ENCODE assay signal across 8 cellular contexts in the genomic region with DNA sequence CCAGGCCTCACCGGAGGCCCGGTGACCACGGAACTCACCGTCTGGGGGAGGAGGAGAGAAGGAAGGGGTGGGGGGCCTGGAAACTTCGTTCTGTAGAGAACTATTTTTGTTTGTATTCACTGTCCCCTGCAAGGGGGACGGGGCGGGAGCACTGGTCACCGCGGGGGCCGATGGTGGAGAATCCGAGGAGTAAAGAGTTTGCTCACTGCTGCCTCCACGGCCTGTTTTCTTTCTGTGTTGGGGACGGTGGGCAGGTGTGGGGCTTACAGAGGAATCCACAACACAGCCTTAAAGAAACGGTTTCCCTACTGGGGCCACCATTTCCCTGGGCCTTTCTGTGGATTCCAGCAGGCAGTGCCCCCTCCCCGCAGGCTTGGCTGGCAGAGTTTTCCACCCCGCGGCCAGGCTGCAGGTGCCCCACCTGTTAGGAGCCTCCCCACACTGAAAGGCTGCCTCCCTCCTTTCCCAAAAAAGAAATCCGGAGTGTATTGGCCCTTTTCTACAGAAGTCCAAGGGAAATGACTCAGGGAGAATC.
DNase-seq lines count a peak whose midpoint lies in the region; ATAC-seq, FAIRE-seq and TF ChIP-seq lines count a peak whose summit lies in the region.

No MANE protein-coding gene starts in this region.

- intact Hi-C loops in heart right ventricle (cut with DNase I) (no loop called here), Right ventricle myocardium inferior (cut with DNase I) (no loop called here), lower lobe of right lung (cut with DNase I) (no loop called here), vagina (cut with DNase I) (no loop called here)

- POLR2A ChIA-PET in RWPE1 (lab: Yijun Ruan, JAX; ENCODE audit: low non-redundant PET), result no interaction called here

- H3K4me1 ChIP-seq in heart right ventricle (peaks cover 0 to 49% (median 29%) of the 10 kb centered on the region in 9 donors), lower lobe of right lung (peaks cover 19% of the 10 kb centered on the region), vagina (peaks cover 45% of the 10 kb centered on the region)

- H3K4me3 ChIP-seq in heart right ventricle (peak overlapping the region in 9 of 10 donors; percentile 51 to 84 (median 66)), lower lobe of right lung (peak overlapping the region; percentile 75), vagina (peak overlapping the region; percentile 75 to 93)

- DNase-seq in heart right ventricle (no peak), Right ventricle myocardium inferior (ENCODE audit: missing footprints) (no peak), lower lobe of right lung (peak; percentile 49), vagina (ENCODE audit: extremely low spot score in 2 of 2) (no peak), HTR-8/SVneo (ENCODE audit: insufficient read length, low spot score) (no peak), RWPE1 (ENCODE audit: low spot score) (no peak)
- DNase-seq in activated naive CD8-positive, alpha-beta T cell treated with anti-CD3 and anti-CD28 coated beads, Interleukin-2, amount 50 U/mL, for 24 hours, result no peak
- DNase-seq in stimulated activated naive CD4-positive, alpha-beta T cell treated with Interleukin-2 at 50 U/mL for 16 hours (lab: John Stamatoyannopoulos, UW), result no peak

- peaks cover 0 to 27% (median 9%) of the 10 kb centered on the region in 7 donors for H3K27me3 ChIP-seq in heart right ventricle
- H3K27me3 ChIP-seq in lower lobe of right lung (ENCODE audit: low read depth), result peaks cover 25% of the 10 kb centered on the region
- no peaks in the 10 kb centered on the region for H3K27me3 ChIP-seq in vagina

- no peak for TF ChIP-seq CTCF in heart right ventricle (IDR thresholded peaks at IDR 0.05)
- no peak for TF ChIP-seq CTCF in lower lobe of right lung (IDR thresholded peaks at IDR 0.05)
- no peak for TF ChIP-seq CTCF in vagina (IDR thresholded peaks at IDR 0.05)
- no peak for TF ChIP-seq CTCF in RWPE1 (conservative IDR thresholded peaks at IDR 0.05; ENCODE audit: low read depth)

- H3K4me3 Mint-ChIP-seq in activated naive CD8-positive, alpha-beta T cell treated with anti-CD3 and anti-CD28 coated beads, Interleukin-2, amount 50 U/mL, for 24 hours, result peak overlapping the region; percentile 85

- no peaks in the 10 kb centered on the region for H3K36me3 Mint-ChIP-seq in activated naive CD8-positive, alpha-beta T cell treated with anti-CD3 and anti-CD28 coated beads, Interleukin-2, amount 50 U/mL, for 24 hours (ENCODE audit: low read depth)

- FAIRE-seq in HTR-8/SVneo (lab: Jason Lieb, UNC), result no peak

- H3K36me3 ChIP-seq in heart right ventricle (no peaks in the 10 kb centered on the region), lower lobe of right lung (no peaks in the 10 kb centered on the region), vagina (no peaks in the 10 kb centered on the region)

- 18 to 21% methylated on average over 18 of the region's 18 CpGs for WGBS in heart right ventricle, 2 donors

- H3K4me1 Mint-ChIP-seq in activated naive CD8-positive, alpha-beta T cell treated with anti-CD3 and anti-CD28 coated beads, Interleukin-2, amount 50 U/mL, for 24 hours, result peaks cover 9% of the 10 kb centered on the region

- ATAC-seq in heart right ventricle (no peak), Right ventricle myocardium inferior (no peak), lower lobe of right lung (no peak)
- no peak for ATAC-seq in activated naive CD8-positive, alpha-beta T cell treated with anti-CD3 and anti-CD28 coated beads, Interleukin-2, amount 50 U/mL, for 24 hours

- peaks cover 13% of the 10 kb centered on the region for H3K27me3 Mint-ChIP-seq in activated naive CD8-positive, alpha-beta T cell treated with anti-CD3 and anti-CD28 coated beads, Interleukin-2, amount 50 U/mL, for 24 hours

- no peak for TF ChIP-seq POLR2A in vagina (IDR thresholded peaks at IDR 0.05)

- H3K9me3 ChIP-seq in heart right ventricle, result no peaks in the 10 kb centered on the region
- H3K9me3 ChIP-seq in lower lobe of right lung, result no peaks in the 10 kb centered on the region
- no peaks in the 10 kb centered on the region for H3K9me3 ChIP-seq in vagina

- peak overlapping the region; percentile 73 for H3K27ac Mint-ChIP-seq in activated naive CD8-positive, alpha-beta T cell treated with anti-CD3 and anti-CD28 coated beads, Interleukin-2, amount 50 U/mL, for 24 hours

- CTCF ChIA-PET in RWPE1 (lab: Yijun Ruan, JAX), result interaction anchor here (1.2 kb wide), 1 partner anchor 17 kb away, joined by 5 read pairs; no protein-coding TSS in a partner anchor

- no peaks in the 10 kb centered on the region for H3K9me3 Mint-ChIP-seq in activated naive CD8-positive, alpha-beta T cell treated with anti-CD3 and anti-CD28 coated beads, Interleukin-2, amount 50 U/mL, for 24 hours

- H3K27ac ChIP-seq in heart right ventricle, result peak overlapping the region in 5 of 10 donors; percentile 12 to 78 (median 28)
- peak overlapping the region; percentile 49 for H3K27ac ChIP-seq in lower lobe of right lung
- peak overlapping the region; percentile 63 for H3K27ac ChIP-seq in vagina
- H3K27ac ChIP-seq in RWPE1, result no peak overlapping the region
